ENCODE assay signal across 16 cellular contexts in genomic region chr9:85662558-85662957, GRCh38.
"Had no signal": no experiment of that assay in that cellular context is flagged by ENCODE, and none has a peak within 500 bp of the region (broad histone marks: within the 10 kb centered on the region; RNA-seq: fewer than 3 reads in every experiment).

No MANE protein-coding gene starts in this region.

- H3K4me1 Mint-ChIP-seq: naive B cell had no signal

- H3K36me3 ChIP-seq: thoracic aorta had no signal

- H3K27me3 ChIP-seq: cardiac muscle cell, left lung, stomach had no signal

- H3K4me3 Mint-ChIP-seq: activated naive CD4-positive, alpha-beta T cell treated with anti-CD3 and anti-CD28 coated beads for 36 hours; naive B cell had no signal

- H3K4me1 ChIP-seq: parathyroid adenoma, stomach had no signal

- H3K9me3 Mint-ChIP-seq: activated naive CD4-positive, alpha-beta T cell treated with anti-CD3 and anti-CD28 coated beads for 36 hours; activated T-helper 2 cell treated with anti-CD3 and anti-CD28 coated beads, Interferon-gamma antibody, Interleukin-2, Interleukin-4, amounts not matched to agents 10 μg/mL and 5 μg/mL and 100 μg/mL, durations not matched to agents 14 hours and 24 hours and 36 hours; naive B cell had no signal

- H3K4me3 ChIP-seq: cardiac muscle cell, left lung, stomach, thoracic aorta had no signal

- H3K27ac ChIP-seq: cardiac muscle cell, left lung, parathyroid adenoma, stomach, thoracic aorta had no signal

- ATAC-seq: activated CD4-positive, CD25-positive, alpha-beta regulatory T cell treated with anti-CD3 and anti-CD28 coated beads, Interleukin-2, amount 50 U/mL, for 24 hours; left lung had no signal

- H3K27me3 Mint-ChIP-seq: naive B cell had no signal

- H3K9me3 ChIP-seq: left lung, stomach, thoracic aorta had no signal

- DNase-seq: activated CD4-positive, alpha-beta T cell treated with anti-CD3 and anti-CD28 coated beads, Interleukin-2, amount 50 U/mL, for 4 hours; activated naive CD4-positive, alpha-beta T cell treated with anti-CD3 and anti-CD28 coated beads for 36 hours; activated T-cell treated with anti-CD3 and anti-CD28 coated beads, Interleukin-2, amount 50 U/mL, for 1 hour; hippocampal formation; kidney; left lung; mammary epithelial cell; naive B cell; stimulated activated CD4-positive, alpha-beta T cell treated with anti-CD3 and anti-CD28 coated beads, Interleukin-1b, Interleukin-23, amount 100 ng/mL, for 48 hours; stomach; T-helper 9 cell had no signal

- H3K27ac Mint-ChIP-seq: activated naive CD4-positive, alpha-beta T cell treated with anti-CD3 and anti-CD28 coated beads for 36 hours; activated T-helper 2 cell treated with anti-CD3 and anti-CD28 coated beads, Interferon-gamma antibody, Interleukin-2, Interleukin-4, amounts not matched to agents 10 μg/mL and 5 μg/mL and 100 μg/mL, durations not matched to agents 14 hours and 24 hours and 36 hours had no signal
